Comparison of ENCODE assay signal across 17 cellular contexts in genomic region chr1:227940791-227941241, GRCh38. TPM values are rescaled to one million over a fixed set of nuclear protein-coding genes. Genes with fewer than 3 reads are reported as not detected.
DNase-seq lines count a peak whose midpoint lies in the region; ATAC-seq and TF ChIP-seq lines count a peak whose summit lies in the region.
"Had no signal": no experiment of that assay in that cellular context is flagged by ENCODE, and none has a peak within 500 bp of the region (broad histone marks: within the 10 kb centered on the region; RNA-seq: fewer than 3 reads in every experiment).

No MANE protein-coding gene starts in this region.

- ATAC-seq in HG02759 (IDR thresholded peaks at IDR 0.05; ENCODE audit: unreplicated experiment): no peak

- H3K4me1 ChIP-seq in spleen: peaks cover 0 to 36% (median 17%) of the 10 kb centered on the region in 6 donors
- no peaks in the 10 kb centered on the region for H3K4me1 ChIP-seq in HAP-1

- no peak for TF ChIP-seq POLR2A in spleen (IDR thresholded peaks at IDR 0.05)

- in situ Hi-C loops in HAP-1 (cut with MboI; ENCODE audit: low sequenced_read_pairs): no loop called here

- TF ChIP-seq CTCF in spleen (IDR thresholded peaks at IDR 0.05 in 8 of 11, conservative IDR thresholded peaks at IDR 0.05 in 3 of 11): no peak

- no peak overlapping the region for H3K27ac ChIP-seq in spleen
- H3K27ac ChIP-seq: C4-2B, SJSA1, thyroid gland had no signal

- H3K4me3 ChIP-seq in spleen (no peak overlapping the region), HAP-1 (no peak overlapping the region)
- H3K4me3 ChIP-seq: SJSA1, thyroid gland had no signal

- intact Hi-C loops in spleen (cut with DNase I; ENCODE audit: low total_unique reads): no loop called here

- DNase-seq in activated T-cell treated with anti-CD3 and anti-CD28 coated beads, Interleukin-2, amount 50 U/mL, for 1 hour: peak; percentile 17
- DNase-seq in activated T-cell treated with anti-CD3 and anti-CD28 coated beads for 4 hours (no peak), mesenteric fat pad (ENCODE audit: low spot score) (peak; percentile 89), spleen (peak; percentile 66), HAP-1 (ENCODE audit: low spot score in 2 of 2) (no peak), NCI-H2029 treated with DMSO at 0.1 percent for 48 hours (lab: John Stamatoyannopoulos, UW) (no peak)
- peak; percentile 11 for DNase-seq in activated CD8-positive, alpha-beta memory T cell treated with anti-CD3 and anti-CD28 coated beads, Interleukin-2, amount 50 U/mL, for 4 hours
- DNase-seq: anterior cingulate cortex; cortex of kidney; erythroblast; HFFc6; NCI-H1694 treated with DMSO at 0.1 percent for 48 hours; stimulated activated CD4-positive, alpha-beta T cell treated with anti-CD3 and anti-CD28 coated beads, Interleukin-4, amount 100 ng/mL, for 4 hours; thyroid gland had no signal

- 88 to 95% (median 90%) methylated on average over 8 to 17 of the region's 17 CpGs for WGBS in spleen, 5 donors

- no peaks in the 10 kb centered on the region for H3K9me3 ChIP-seq in spleen
- no peaks in the 10 kb centered on the region for H3K9me3 ChIP-seq in HAP-1
- H3K9me3 ChIP-seq: thyroid gland had no signal

- no peaks in the 10 kb centered on the region for H3K36me3 ChIP-seq in spleen
- H3K36me3 ChIP-seq in HAP-1 (replicated peaks): no peaks in the 10 kb centered on the region
- H3K36me3 ChIP-seq: thyroid gland had no signal

- peaks cover 0 to 21% (median 0%) of the 10 kb centered on the region in 7 donors for H3K27me3 ChIP-seq in spleen (replicated peaks in 1 of 7)
- no peaks in the 10 kb centered on the region for H3K27me3 ChIP-seq in HAP-1 (ENCODE audit: low read depth)
- H3K27me3 ChIP-seq: SJSA1, thyroid gland had no signal

RNA-seq across cellular contexts. Expression of gene WNT9A, which starts 6.9 kb away (rescaled TPM):
- total RNA-seq in mesenteric fat pad: 1.3 TPM
- 1 to 10 TPM in 4 of 7 donors, under 1 TPM in 3; 0.37 to 3.6 (median 1.2) TPM for total RNA-seq in spleen
- under 1 TPM; 0.08 to 0.70 (median 0.11) TPM for polyA plus RNA-seq in spleen

Comparison
In these comparisons a context has a peak if more than half of its experiments do, and no peak if none do; other contexts are left out.
1. DNase-seq: peak in activated T-cell treated with anti-CD3 and anti-CD28 coated beads, Interleukin-2, amount 50 U/mL, for 1 hour (single experiment), activated CD8-positive, alpha-beta memory T cell treated with anti-CD3 and anti-CD28 coated beads, Interleukin-2, amount 50 U/mL, for 4 hours (single experiment), mesenteric fat pad (single experiment) and spleen (single experiment); none in activated T-cell treated with anti-CD3 and anti-CD28 coated beads for 4 hours (single experiment), HAP-1 (0 of 2) and NCI-H2029 treated with DMSO at 0.1 percent for 48 hours (single experiment).